ENCODE assay signal across 8 cellular contexts in the genomic region with DNA sequence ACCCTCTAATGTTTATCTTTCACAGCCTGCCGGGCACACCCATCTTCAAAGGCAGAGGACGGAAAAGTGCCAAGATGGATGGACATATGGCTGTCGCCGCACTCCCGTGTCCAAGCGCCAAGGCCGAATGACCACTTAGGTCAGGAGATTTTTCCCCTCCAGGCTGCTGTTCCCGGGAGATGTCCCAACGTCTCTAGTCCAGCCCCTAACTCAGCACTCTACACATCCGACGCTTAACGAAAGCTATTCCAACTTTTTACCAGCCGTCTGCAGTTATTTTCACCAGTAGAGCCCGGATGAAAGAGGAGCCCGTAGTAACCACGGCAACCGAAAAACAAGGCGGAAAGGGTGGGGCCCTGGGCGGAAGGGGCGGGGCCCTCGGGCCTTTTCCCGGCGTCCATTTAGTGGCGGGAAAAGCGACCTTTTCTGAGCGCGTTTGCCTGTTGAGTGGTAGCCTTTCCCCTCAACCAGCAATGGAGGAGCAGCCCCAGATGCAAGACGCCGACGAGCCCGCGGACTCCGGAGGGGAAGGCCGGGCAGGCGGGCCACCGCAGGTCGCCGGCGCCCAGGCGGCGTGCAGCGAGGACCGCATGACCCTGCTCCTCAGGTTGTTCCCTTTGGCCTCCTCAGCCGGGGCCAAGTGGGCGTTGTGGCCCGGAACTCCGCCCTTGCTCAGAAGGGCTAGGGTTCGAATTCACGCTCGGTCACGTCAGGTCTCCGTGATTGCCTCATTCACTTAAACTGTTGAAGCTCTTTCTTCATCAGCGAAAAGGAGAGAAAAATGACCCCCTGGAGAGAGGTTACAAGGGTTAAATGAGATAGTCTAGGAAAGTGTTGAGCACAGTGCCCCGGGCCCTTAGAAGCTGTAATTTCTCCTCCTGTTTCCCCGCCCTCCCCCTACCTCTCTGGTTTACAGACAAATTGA. TPM values are rescaled to one million over a fixed set of nuclear protein-coding genes. Genes with fewer than 3 reads are reported as not detected.
A peak's percentile ranks its signal among the peaks of the same experiment; 100 is the strongest.
DNase-seq lines count a peak whose midpoint lies in the region; ATAC-seq and TF ChIP-seq lines count a peak whose summit lies in the region.

A gene with protein sequence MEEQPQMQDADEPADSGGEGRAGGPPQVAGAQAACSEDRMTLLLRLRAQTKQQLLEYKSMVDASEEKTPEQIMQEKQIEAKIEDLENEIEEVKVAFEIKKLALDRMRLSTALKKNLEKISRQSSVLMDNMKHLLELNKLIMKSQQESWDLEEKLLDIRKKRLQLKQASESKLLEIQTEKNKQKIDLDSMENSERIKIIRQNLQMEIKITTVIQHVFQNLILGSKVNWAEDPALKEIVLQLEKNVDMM (plus strand): TSS at position 422 of the 925 bp plus-strand sequence. CDS start 52 bp downstream, at position 474.

- H3K27ac Mint-ChIP-seq in central memory CD8-positive, alpha-beta T cell (ENCODE audit: low read depth): peak within 1 kb of the TSS; percentile 87

- H3K4me3 Mint-ChIP-seq in central memory CD8-positive, alpha-beta T cell: peak within 1 kb of the TSS; percentile 87

- peaks cover 4% of the 10 kb centered on the region for H3K36me3 Mint-ChIP-seq in central memory CD8-positive, alpha-beta T cell (ENCODE audit: insufficient read depth)

- peak; percentile 84 for DNase-seq in Ammon's horn (ENCODE audit: low spot score)
- peak; percentile 88 for DNase-seq in NCI-H460 (ENCODE audit: extremely low read depth, low read depth)
- DNase-seq in central memory CD8-positive, alpha-beta T cell (ENCODE audit: low spot score in 2 of 2): peak; percentile 87
- peak; percentile 96 for DNase-seq in islet precursor cell
- DNase-seq in stimulated activated CD4-positive, alpha-beta T cell treated with anti-CD3 and anti-CD28 coated beads, Interleukin-12 subunit alpha, Interleukin-12 subunit beta, amount 100 ng/mL, for 48 hours (ENCODE audit: low read depth in 2 of 3, low spot score in 1 of 3): peak; percentile 87 to 95 (median 89)

- peak; percentile 78 for TF ChIP-seq POLR2A in GM19193 (IDR thresholded peaks at IDR 0.05; ENCODE audit: extremely low read depth, insufficient read depth, insufficient read length)

- peaks cover 4% of the 10 kb centered on the region for H3K4me1 Mint-ChIP-seq in central memory CD8-positive, alpha-beta T cell

- no peaks in the 10 kb centered on the region for H3K27me3 Mint-ChIP-seq in central memory CD8-positive, alpha-beta T cell

- H3K9me3 Mint-ChIP-seq in central memory CD8-positive, alpha-beta T cell: no peaks in the 10 kb centered on the region

- peak; percentile 96 for ATAC-seq in HG03432 (IDR thresholded peaks at IDR 0.05; ENCODE audit: unreplicated experiment)
- ATAC-seq in activated CD4-positive, CD25-positive, alpha-beta regulatory T cell treated with anti-CD3 and anti-CD28 coated beads, Interleukin-2, amount 50 U/mL, for 24 hours: peak; percentile 94
- ATAC-seq in central memory CD8-positive, alpha-beta T cell (replicated peaks; ENCODE audit: extremely low read depth, poor library complexity, severe bottlenecking): peak; percentile 96

RNA-seq across cellular contexts. Expression of the gene that starts here (rescaled TPM):
- 39.1 and 41.6 TPM in 2 replicates for total RNA-seq in NCI-H460 (2014; rRNA removed; shearing (Covaris generic))
- 58.7 and 63.1 TPM in 2 replicates for polyA plus RNA-seq in NCI-H460 (2014; cell fraction: nucleus; rRNA removed)

Comparison
In these comparisons a context has a peak if more than half of its experiments do, and no peak if none do; other contexts are left out.
1. Peak in every context shown above with its lines: DNase-seq and ATAC-seq.